9 cellular contexts compared by ENCODE assay signal in the genomic region with DNA sequence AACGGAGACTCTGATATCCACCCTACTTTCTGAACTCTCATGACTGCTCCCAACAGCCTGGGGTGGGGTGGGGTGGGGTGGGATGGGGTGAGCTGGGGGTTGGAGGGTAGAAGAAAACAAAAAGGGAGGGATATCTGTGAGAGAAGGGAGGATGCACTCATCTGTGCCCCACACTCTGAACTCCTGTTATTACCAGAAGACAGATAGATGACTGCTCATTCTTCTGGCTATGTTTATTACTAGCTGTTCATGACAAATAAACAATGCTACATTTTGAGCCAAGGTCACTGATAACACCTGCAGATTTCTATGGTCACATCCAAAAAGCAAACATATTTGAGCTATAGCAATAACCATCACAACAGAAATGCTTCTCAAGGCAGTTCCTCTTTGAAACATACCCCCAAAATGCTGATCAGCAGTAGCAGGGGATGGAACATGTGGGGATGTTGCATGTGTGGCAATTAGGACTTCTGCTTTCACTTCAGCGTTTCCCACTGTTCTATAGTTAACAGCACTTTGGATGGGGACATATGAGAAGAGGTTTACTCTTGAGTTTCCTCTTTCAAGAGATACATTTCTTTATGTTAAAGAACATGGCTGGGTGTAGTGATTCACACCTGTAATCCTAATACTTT. TPM values are rescaled to one million over a fixed set of nuclear protein-coding genes. Genes with fewer than 3 reads are reported as not detected.
A peak's percentile ranks its signal among the peaks of the same experiment; 100 is the strongest.
DNase-seq lines count a peak whose midpoint lies in the region; ATAC-seq and TF ChIP-seq lines count a peak whose summit lies in the region.
"Had no signal": no experiment of that assay in that cellular context is flagged by ENCODE, and none has a peak within 500 bp of the region (broad histone marks: within the 10 kb centered on the region; RNA-seq: fewer than 3 reads in every experiment).

No MANE protein-coding gene starts in this region.

- H3K79me2 ChIP-seq in PC-3 (ENCODE audit: low read length) = peaks cover 95% of the 10 kb centered on the region

- DNase-seq in GM10248 (ENCODE audit: extremely low spot score) = peak; percentile 47
- DNase-seq in PC-3 = no peak
- DNase-seq in epithelial cell of prostate (ENCODE audit: low read depth, low spot score) = no peak
- no peak for DNase-seq in psoas muscle
- no peak for DNase-seq in 8988T
- no peak for DNase-seq in NCI-H345 (lab: John Stamatoyannopoulos, UW)
- DNase-seq in activated CD4-positive, CD25-positive, alpha-beta regulatory T cell (lab: John Stamatoyannopoulos, UW) = no peak

- H3K36me3 ChIP-seq in PC-3 (ENCODE audit: low read depth, low read length) = peaks cover 10% of the 10 kb centered on the region; the same call in 1 of the 2 replicates
- H3K36me3 ChIP-seq in psoas muscle (ENCODE audit: insufficient read depth in 1 of 2, low read depth in 1 of 2) = no peaks in the 10 kb centered on the region

- BruUV-seq in PC-3 (replicated peaks; lab: Mats Ljungman, UMichigan) = no TSS peak

- H3K9me3 ChIP-seq in PC-3 (ENCODE audit: low read length) (no peaks in the 10 kb centered on the region), psoas muscle (no peaks in the 10 kb centered on the region)

- no peak overlapping the region for H3K4me2 ChIP-seq in PC-3 (ENCODE audit: low read length)

- 54 to 59% (median 56%) methylated on average over 2 of the region's 2 CpGs for WGBS in psoas muscle, 3 donors

- H3K4me1 ChIP-seq in PC-3 (ENCODE audit: insufficient read depth, low read length) (peaks cover 33% of the 10 kb centered on the region), psoas muscle (peaks cover 80% of the 10 kb centered on the region)

- H3K4me3 ChIP-seq in PC-3 (ENCODE audit: low read length) = no peak overlapping the region
- no peak overlapping the region for H3K4me3 ChIP-seq in psoas muscle

- H3K9ac ChIP-seq in PC-3 (ENCODE audit: low read length) = no peak overlapping the region

- H3K27ac ChIP-seq in PC-3 (ENCODE audit: low read length) (peak overlapping the region; percentile 52), epithelial cell of prostate (peak overlapping the region; percentile 75), psoas muscle (peak overlapping the region; percentile 59)

- POLR2A ChIA-PET in GM10248 (lab: Yijun Ruan, JAX) (interaction anchor here (0.6 kb wide), 2 partner anchors 32 to 64 kb away, joined by 4 to 6 read pairs; no protein-coding TSS in a partner anchor), PC-3 (lab: Charles Lee; ENCODE audit: unreplicated experiment) (no interaction called here)

- H4K20me1 ChIP-seq in PC-3 (ENCODE audit: low read length) = no peaks in the 10 kb centered on the region

- no peak for ATAC-seq in PC-3
- peak in 1 of 4 donors; percentile 24 for ATAC-seq in psoas muscle
- no peak for ATAC-seq in GM21737 (IDR thresholded peaks at IDR 0.05; ENCODE audit: unreplicated experiment)

- H3K9me2 ChIP-seq in PC-3 (replicated peaks; ENCODE audit: low read length) = no peaks in the 10 kb centered on the region

- CTCF ChIA-PET in GM10248 (lab: Yijun Ruan, JAX) = interaction anchor here (0.7 to 5.6 kb wide), 12 partner anchors 9 to 227 kb away, joined by 3 to 66 read pairs (median 4); no protein-coding TSS in a partner anchor
- CTCF ChIA-PET in PC-3 (lab: Charles Lee) = no interaction called here

- H3F3A ChIP-seq in PC-3 (ENCODE audit: low read length, unreplicated experiment) = no peaks in the 10 kb centered on the region

- no peak overlapping the region for H2AFZ ChIP-seq in PC-3 (ENCODE audit: low read length)

- TF ChIP-seq CTCF in GM10248 (IDR thresholded peaks at IDR 0.05; ENCODE audit: control extremely low read depth, extremely low read depth, low read depth, missing control alignments) (no peak), PC-3 (conservative IDR thresholded peaks at IDR 0.05; ENCODE audit: low read depth, low read length) (no peak), psoas muscle (IDR thresholded peaks at IDR 0.05) (no peak)

- H3K27me3 ChIP-seq in PC-3 (ENCODE audit: low read length) (no peaks in the 10 kb centered on the region), psoas muscle (ENCODE audit: insufficient read depth in 3 of 3, low read length in 2 of 3) (no peaks in the 10 kb centered on the region)

- intact Hi-C loops in PC-3 (cut with micrococcal nuclease) (no loop called here), psoas muscle (cut with DNase I) (loop anchor here (5.0 kb wide), 2 partner anchors 37 to 47 kb away; no protein-coding TSS in a partner anchor)

RNA-seq across cellular contexts. Expression of a gene that starts 43.3 kb away (rescaled TPM):
- total RNA-seq in PC-3 (2014; rRNA removed) (4.7 TPM in 2 replicates), psoas muscle (1 to 10 TPM in 1 of 4 donors, under 1 TPM in 1, not detected in 2; 0.42 to 1.3 TPM)
- under 1 TPM; 0.12 to 0.98 (median 0.31) TPM for polyA plus RNA-seq in psoas muscle

RNA-seq across cellular contexts. Expression of a gene that starts 52.6 kb away (rescaled TPM):
- total RNA-seq in PC-3 (2014; rRNA removed) (0.40 and 0.47 TPM in 2 replicates), psoas muscle (not detected)
- polyA plus RNA-seq in psoas muscle = not detected
- total RNA-seq: SK-MEL-5 had no signal

RNA-seq across cellular contexts. Expression of a gene that starts 54.3 kb away (rescaled TPM):
- total RNA-seq in PC-3 (2014; rRNA removed) = 20.7 and 32.4 TPM in 2 replicates
- total RNA-seq in psoas muscle = 10 to 100 TPM; 29.4 to 40.6 (median 35.9) TPM
- polyA plus RNA-seq in psoas muscle = 10 to 100 TPM in 2 of 3 donors, 1 to 10 TPM in 1; 7.9 to 14.2 (median 11.3) TPM
